In genomic region chr1:152656459-152656858, GRCh38 we compare ENCODE assay signal across 4 cellular contexts. TPM values are rescaled to one million over a fixed set of nuclear protein-coding genes. Genes with fewer than 3 reads are reported as not detected.
"Had no signal": no experiment of that assay in that cellular context is flagged by ENCODE, and none has a peak within 500 bp of the region (broad histone marks: within the 10 kb centered on the region; RNA-seq: fewer than 3 reads in every experiment).

No MANE protein-coding gene starts in this region.

- DNase-seq: GDM1, GF-D8 had no signal

- ATAC-seq: GM12878 had no signal

- H3K4me3 ChIP-seq: GM12878 had no signal

RNA-seq across cellular contexts. Expression of gene LCE2D, which starts 6.7 kb away (rescaled TPM):
- total RNA-seq: G401, GM12878 had no signal

RNA-seq across cellular contexts. Expression of gene LCE2C, which starts 18.6 kb away (rescaled TPM):
- total RNA-seq: G401, GM12878 had no signal

RNA-seq across cellular contexts. Expression of gene LCE2B, which starts 29.5 kb away (rescaled TPM):
- total RNA-seq: G401, GM12878 had no signal

RNA-seq across cellular contexts. Expression of gene LCE3A, which starts 33.6 kb away (rescaled TPM):
- total RNA-seq: G401, GM12878 had no signal

RNA-seq across cellular contexts. Expression of gene LCE2A, which starts 41.7 kb away (rescaled TPM):
- total RNA-seq: G401, GM12878 had no signal
